27 cellular contexts compared by ENCODE assay signal in genomic region chr12:116504438-116504837, GRCh38. TPM values are rescaled to one million over a fixed set of nuclear protein-coding genes. Genes with fewer than 3 reads are reported as not detected.
"Had no signal": no experiment of that assay in that cellular context is flagged by ENCODE, and none has a peak within 500 bp of the region (broad histone marks: within the 10 kb centered on the region; RNA-seq: fewer than 3 reads in every experiment).

No MANE protein-coding gene starts in this region.

- H3K4me1 ChIP-seq: colonic mucosa had no signal

- DNase-seq: cerebellar nuclear complex; colonic mucosa; cortex of kidney; effector CD8-positive, alpha-beta T cell; effector memory CD8-positive, alpha-beta T cell; endodermal cell; erythroblast; esophagus squamous epithelium; foreskin fibroblast; foreskin melanocyte; gastrocnemius medialis; heart left ventricle; hypothalamus; immature natural killer cell; islet precursor cell; kidney; left colon; left lung; left ventricle myocardium superior; lower lobe of right lung; mesenchymal stem cell; mucosa of descending colon had no signal

- H2AFZ ChIP-seq: hepatocyte had no signal

- H3K9me3 ChIP-seq: colonic mucosa, esophagus squamous epithelium, gastrocnemius medialis, heart left ventricle, left lung, lower lobe of right lung, mucosa of descending colon had no signal

- H3K79me2 ChIP-seq: hepatocyte had no signal

- H3K36me3 ChIP-seq: colonic mucosa, esophagus squamous epithelium, gastrocnemius medialis, heart left ventricle, left lung, lower lobe of right lung had no signal

- H3K36me3 Mint-ChIP-seq: immature natural killer cell, mesothelial cell of epicardium had no signal

- ATAC-seq: effector memory CD8-positive, alpha-beta T cell; gastrocnemius medialis; heart left ventricle; left colon; left lung; left ventricle myocardium superior; lower lobe of right lung; mucosa of descending colon had no signal

- H3K27ac Mint-ChIP-seq: dendritic cell treated with granulocyte-macrophage colony-stimulating factor and Interleukin-4, amounts not matched to agents 40 ng/mL and 50 ng/mL, for 4 days; effector memory CD8-positive, alpha-beta T cell; endodermal cell; immature natural killer cell; mesothelial cell of epicardium had no signal

- H3K27me3 ChIP-seq: colonic mucosa, esophagus squamous epithelium, hepatocyte had no signal

- H3K27ac ChIP-seq: colonic mucosa, epithelial cell of prostate, esophagus squamous epithelium, gastrocnemius medialis, heart left ventricle, left lung, lower lobe of right lung had no signal

- H3K4me3 Mint-ChIP-seq: dendritic cell treated with granulocyte-macrophage colony-stimulating factor and Interleukin-4, amounts not matched to agents 40 ng/mL and 50 ng/mL, for 4 days; effector memory CD8-positive, alpha-beta T cell; endodermal cell; immature natural killer cell; mesothelial cell of epicardium had no signal

- H3K4me2 ChIP-seq: hepatocyte had no signal

- H3K4me3 ChIP-seq: colonic mucosa, esophagus squamous epithelium, gastrocnemius medialis, heart left ventricle, hepatocyte, left lung, lower lobe of right lung, mucosa of descending colon had no signal

- H3K9me3 Mint-ChIP-seq: dendritic cell treated with granulocyte-macrophage colony-stimulating factor and Interleukin-4, amounts not matched to agents 40 ng/mL and 50 ng/mL, for 4 days; effector memory CD8-positive, alpha-beta T cell; endodermal cell; immature natural killer cell; mesothelial cell of epicardium had no signal

- FAIRE-seq: endometrium, kidney had no signal

RNA-seq across cellular contexts. Expression of gene MAP1LC3B2, which starts 54.7 kb away (rescaled TPM):
- total RNA-seq: hepatocyte had no signal
